1 cellular context compared by ENCODE assay signal in genomic region chr19:39141929-39142328, GRCh38.
TF ChIP-seq lines count a peak whose summit lies in the region.

No MANE protein-coding gene starts in this region.

TF ChIP-seq in K562, 482 proteins besides CTCF, POLR2A, EP300 and RAD21 (continued from another document):
- peak; percentile 20; the same call in 1 of the 2 replicates for TF ChIP-seq BHLHE40 (IDR thresholded peaks at IDR 0.05; ENCODE audit: low read length)
